ENCODE assay signal across 1 cellular context in genomic region chr14:95294834-95295599, GRCh38.
TF ChIP-seq lines count a peak whose summit lies in the region.

No MANE protein-coding gene starts in this region.

TF ChIP-seq in GM23338, 12 proteins besides CTCF, POLR2A, EP300 and RAD21 (continued from another document):
- TF ChIP-seq ZNF462 (CRISPR knock-in tag; IDR thresholded peaks at IDR 0.05), result no peak
- TF ChIP-seq NANOG (IDR thresholded peaks at IDR 0.05; ENCODE audit: borderline replicate concordance), result no peak
- no peak for TF ChIP-seq STAT1 (IDR thresholded peaks at IDR 0.05; ENCODE audit: unreplicated experiment)
- no peak for TF ChIP-seq ZNF331 (CRISPR knock-in tag; IDR thresholded peaks at IDR 0.05; ENCODE audit: low read depth)
- no peak for TF ChIP-seq REST (IDR thresholded peaks at IDR 0.05; ENCODE audit: unreplicated experiment)
- no peak for TF ChIP-seq JUNB (IDR thresholded peaks at IDR 0.05; ENCODE audit: unreplicated experiment)
